Comparison of ENCODE assay signal across 19 cellular contexts in the genomic region with DNA sequence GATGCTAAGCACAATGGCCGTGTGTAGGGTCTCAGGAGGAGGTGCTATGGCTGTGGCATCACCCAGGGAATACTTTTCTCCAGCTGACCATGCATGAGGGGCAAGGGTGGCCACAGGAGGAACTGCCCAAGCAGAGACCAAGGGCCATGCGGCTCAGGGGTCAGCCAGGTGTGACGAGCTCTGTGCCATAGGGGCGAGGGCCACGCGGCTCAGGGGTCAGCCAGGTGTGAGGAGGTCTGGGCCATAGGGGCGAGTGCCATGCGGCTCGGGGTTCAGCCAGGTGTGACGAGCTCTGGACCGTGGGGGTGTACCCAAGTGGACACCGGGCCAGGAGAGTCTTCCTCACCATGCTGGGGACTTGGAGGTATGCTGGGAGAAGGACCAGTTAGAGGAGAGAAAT.
"Had no signal": no experiment of that assay in that cellular context is flagged by ENCODE, and none has a peak within 500 bp of the region (broad histone marks: within the 10 kb centered on the region; RNA-seq: fewer than 3 reads in every experiment).

No MANE protein-coding gene starts in this region.

- H3K4me3 ChIP-seq: SJCRH30 had no signal

- H3K9me3 ChIP-seq: SJCRH30 had no signal

- H3K27ac ChIP-seq: RWPE1, SJCRH30 had no signal

- H3K27me3 ChIP-seq: SJCRH30 had no signal

- H3K36me3 ChIP-seq: SJCRH30 had no signal

- H3K4me1 ChIP-seq: SJCRH30 had no signal

- ATAC-seq: Panc1, PC-3, SK-N-SH treated with all-trans-retinoic acid at 6 μM for 48 hours had no signal

- DNase-seq: KBM-7, NCI-H1092, NCI-H1105 treated with DMSO at 0.1 percent for 48 hours, NCI-H1417 treated with DMSO at 0.1 percent for 48 hours, NCI-H146, NCI-H1694 treated with DMSO at 0.1 percent for 48 hours, NCI-H1930, NCI-H2081, NCI-H2107, NCI-H2227 treated with DMSO at 0.1 percent for 48 hours, NCI-H524 treated with DMSO at 0.1 percent for 48 hours, NCI-H69, NCI-H774, PC-3, SHP77 treated with DMSO at 0.1 percent for 48 hours, SJCRH30 had no signal
